Comparison of ENCODE assay signal across 12 cellular contexts in genomic region chr1:43934986-43935324, GRCh38. TPM values are rescaled to one million over a fixed set of nuclear protein-coding genes. Genes with fewer than 3 reads are reported as not detected.
DNase-seq lines count a peak whose midpoint lies in the region; FAIRE-seq and TF ChIP-seq lines count a peak whose summit lies in the region.
"Had no signal": no experiment of that assay in that cellular context is flagged by ENCODE, and none has a peak within 500 bp of the region (broad histone marks: within the 10 kb centered on the region; RNA-seq: fewer than 3 reads in every experiment).

No MANE protein-coding gene starts in this region.

- H4K20me1 ChIP-seq in Loucy (ENCODE audit: insufficient read depth, low read length, poor library complexity, severe bottlenecking): no peaks in the 10 kb centered on the region
- H4K20me1 ChIP-seq in astrocyte (ENCODE audit: insufficient read depth, low read length): peaks cover 16% of the 10 kb centered on the region

- H3K4me2 ChIP-seq in Loucy (ENCODE audit: low read depth, low read length, poor library complexity, severe bottlenecking) (no peak overlapping the region), astrocyte (ENCODE audit: low read length) (no peak overlapping the region)
- H3K4me2 ChIP-seq: smooth muscle cell had no signal

- no peaks in the 10 kb centered on the region for H3K9me3 Mint-ChIP-seq in astrocyte (ENCODE audit: unreplicated experiment)
- H3K9me3 Mint-ChIP-seq in immature natural killer cell: peaks cover 0 to 1% (median 0%) of the 10 kb centered on the region in 6 donors
- H3K9me3 Mint-ChIP-seq: activated CD8-positive, alpha-beta T cell treated with anti-CD3 and anti-CD28 coated beads for 36 hours had no signal

- H3K36me3 Mint-ChIP-seq in astrocyte (ENCODE audit: low read depth, unreplicated experiment): peaks cover 9% of the 10 kb centered on the region
- H3K36me3 Mint-ChIP-seq in immature natural killer cell: peaks cover 5 to 16% (median 8%) of the 10 kb centered on the region in 3 donors
- H3K36me3 Mint-ChIP-seq: activated naive CD8-positive, alpha-beta T cell had no signal

- no peak overlapping the region for H3K27ac ChIP-seq in astrocyte (ENCODE audit: low read depth, low read length)
- no peak overlapping the region for H3K27ac ChIP-seq in iPS-18a (ENCODE audit: low read length)
- H3K27ac ChIP-seq in substantia nigra (ENCODE audit: low read depth, low read length, poor library complexity, severe bottlenecking): peak overlapping the region; percentile 4
- H3K27ac ChIP-seq: suprapubic skin had no signal

- no peaks in the 10 kb centered on the region for H3K4me1 ChIP-seq in Loucy (ENCODE audit: insufficient read depth, low read length, poor library complexity, severe bottlenecking)
- peaks cover 23% of the 10 kb centered on the region for H3K4me1 ChIP-seq in astrocyte (ENCODE audit: insufficient read depth, low read length)
- H3K4me1 ChIP-seq in iPS-18a (ENCODE audit: control insufficient read depth, low read depth, low read length): peaks cover 23% of the 10 kb centered on the region

- no peaks in the 10 kb centered on the region for H3K9me3 ChIP-seq in Loucy (ENCODE audit: insufficient read depth, low read depth, low read length)
- no peaks in the 10 kb centered on the region for H3K9me3 ChIP-seq in astrocyte (ENCODE audit: insufficient read depth, low read depth, low read length)
- H3K9me3 ChIP-seq in iPS-18a (ENCODE audit: control insufficient read depth, low read depth, low read length): no peaks in the 10 kb centered on the region
- H3K9me3 ChIP-seq: suprapubic skin had no signal

- FAIRE-seq in astrocyte (lab: Jason Lieb, UNC) (no peak), D721Med (lab: Jason Lieb, UNC) (no peak)

- H3K27ac Mint-ChIP-seq in astrocyte (ENCODE audit: unreplicated experiment): no peak overlapping the region
- H3K27ac Mint-ChIP-seq in immature natural killer cell: no peak overlapping the region
- H3K27ac Mint-ChIP-seq: activated CD8-positive, alpha-beta T cell treated with anti-CD3 and anti-CD28 coated beads for 36 hours; activated naive CD8-positive, alpha-beta T cell had no signal

- DNase-seq in astrocyte (ENCODE audit: low read depth) (no peak), substantia nigra (lab: John Stamatoyannopoulos, UW) (no peak), NCI-H774 (lab: John Stamatoyannopoulos, UW) (no peak), D721Med (ENCODE audit: insufficient read length, low spot score) (no peak), immature natural killer cell (no peak)

- H3K4me1 Mint-ChIP-seq in astrocyte (ENCODE audit: low read depth, unreplicated experiment): peaks cover 13% of the 10 kb centered on the region
- H3K4me1 Mint-ChIP-seq in immature natural killer cell: peaks cover 0 to 11% of the 10 kb centered on the region in 2 donors

- peak; percentile 2; the same call in 1 of the 2 replicates for TF ChIP-seq CTCF in Loucy (conservative IDR thresholded peaks at IDR 0.05; ENCODE audit: low read length)
- TF ChIP-seq CTCF in astrocyte (IDR thresholded peaks at IDR 0.05; ENCODE audit: insufficient read depth, low read depth, low read length): no peak
- no peak for TF ChIP-seq CTCF in D721Med (IDR thresholded peaks at IDR 0.05; ENCODE audit: insufficient read depth, missing control alignments)

- no peaks in the 10 kb centered on the region for H3F3A ChIP-seq in Loucy (ENCODE audit: low read depth)

- H3K27me3 ChIP-seq in Loucy (ENCODE audit: insufficient read depth, low read length, poor library complexity, severe bottlenecking) (no peaks in the 10 kb centered on the region), astrocyte (ENCODE audit: insufficient read depth, low read length) (peaks cover 2% of the 10 kb centered on the region), iPS-18a (ENCODE audit: control insufficient read depth, insufficient read depth, low read length) (peaks cover 14% of the 10 kb centered on the region)

- H3K27me3 Mint-ChIP-seq in astrocyte (ENCODE audit: low read depth, unreplicated experiment) (peaks cover 18% of the 10 kb centered on the region), immature natural killer cell (ENCODE audit: low read depth in 3 of 3) (peaks cover 8 to 13% (median 10%) of the 10 kb centered on the region in 3 donors)

- peak overlapping the region; percentile 40 for H3K4me3 Mint-ChIP-seq in astrocyte (ENCODE audit: unreplicated experiment)
- H3K4me3 Mint-ChIP-seq in immature natural killer cell: no peak overlapping the region
- H3K4me3 Mint-ChIP-seq: activated CD8-positive, alpha-beta T cell treated with anti-CD3 and anti-CD28 coated beads for 36 hours had no signal

- no peak overlapping the region for H3K4me3 ChIP-seq in Loucy (ENCODE audit: low read length, poor library complexity, severe bottlenecking)
- no peak overlapping the region for H3K4me3 ChIP-seq in astrocyte (ENCODE audit: insufficient read depth, low read depth, low read length)
- peak overlapping the region; percentile 14 for H3K4me3 ChIP-seq in iPS-18a (ENCODE audit: low read length)
- H3K4me3 ChIP-seq: smooth muscle cell, suprapubic skin had no signal

- H3K9ac ChIP-seq in Loucy (ENCODE audit: low read depth, low read length, poor library complexity, severe bottlenecking): no peak overlapping the region
- no peak overlapping the region for H3K9ac ChIP-seq in astrocyte (ENCODE audit: low read length)
- H3K9ac ChIP-seq in iPS-18a (ENCODE audit: low read length): no peak overlapping the region

- H3K9me2 ChIP-seq in Loucy (replicated peaks; ENCODE audit: low read depth, low read length): no peaks in the 10 kb centered on the region

- H2AFZ ChIP-seq in Loucy (ENCODE audit: low read length): no peak overlapping the region
- H2AFZ ChIP-seq in astrocyte (ENCODE audit: low read depth, low read length): no peak overlapping the region

- H3K79me2 ChIP-seq in Loucy (ENCODE audit: insufficient read depth, low read length): no peaks in the 10 kb centered on the region
- no peaks in the 10 kb centered on the region for H3K79me2 ChIP-seq in astrocyte (ENCODE audit: insufficient read depth, low read length)

- H3K36me3 ChIP-seq in Loucy (ENCODE audit: insufficient read depth, low read length) (no peaks in the 10 kb centered on the region), astrocyte (ENCODE audit: insufficient read depth, low read length) (no peaks in the 10 kb centered on the region), iPS-18a (ENCODE audit: control insufficient read depth, low read depth, low read length) (no peaks in the 10 kb centered on the region)
- H3K36me3 ChIP-seq: suprapubic skin had no signal

RNA-seq across cellular contexts. Expression of gene ARTN, which starts 1.4 kb away (rescaled TPM):
- 1.2 and 1.5 TPM in 2 replicates for total RNA-seq in astrocyte
- not detected for polyA plus RNA-seq in immature natural killer cell
- total RNA-seq: Right ventricle myocardium superior had no signal

RNA-seq across cellular contexts. Expression of gene IPO13, which starts 11.8 kb away (rescaled TPM):
- total RNA-seq in astrocyte: 31.0 and 36.1 TPM in 2 replicates
- 10 to 100 TPM in 2 of 3 donors, 1 to 10 TPM in 1; 9.8 to 18.6 (median 10.3) TPM for polyA plus RNA-seq in immature natural killer cell

RNA-seq across cellular contexts. Expression of gene DPH2, which starts 34.9 kb away (rescaled TPM):
- total RNA-seq in astrocyte: 26.9 and 31.6 TPM in 2 replicates
- polyA plus RNA-seq in immature natural killer cell: 10 to 100 TPM; 20.0 to 29.0 (median 21.4) TPM

RNA-seq across cellular contexts. Expression of gene ATP6V0B, which starts 39.8 kb away (rescaled TPM):
- total RNA-seq in astrocyte: 175 and 202 TPM in 2 replicates
- polyA plus RNA-seq in immature natural killer cell: 100 to 1,000 TPM; 227 to 425 (median 395) TPM

RNA-seq across cellular contexts. Expression of gene B4GALT2, which starts 44.1 kb away (rescaled TPM):
- total RNA-seq in astrocyte: 56.6 and 56.9 TPM in 2 replicates
- polyA plus RNA-seq in immature natural killer cell: 1 to 10 TPM in 1 of 3 donors, under 1 TPM in 2; 0.48 to 1.6 (median 0.59) TPM
